In the genomic region with DNA sequence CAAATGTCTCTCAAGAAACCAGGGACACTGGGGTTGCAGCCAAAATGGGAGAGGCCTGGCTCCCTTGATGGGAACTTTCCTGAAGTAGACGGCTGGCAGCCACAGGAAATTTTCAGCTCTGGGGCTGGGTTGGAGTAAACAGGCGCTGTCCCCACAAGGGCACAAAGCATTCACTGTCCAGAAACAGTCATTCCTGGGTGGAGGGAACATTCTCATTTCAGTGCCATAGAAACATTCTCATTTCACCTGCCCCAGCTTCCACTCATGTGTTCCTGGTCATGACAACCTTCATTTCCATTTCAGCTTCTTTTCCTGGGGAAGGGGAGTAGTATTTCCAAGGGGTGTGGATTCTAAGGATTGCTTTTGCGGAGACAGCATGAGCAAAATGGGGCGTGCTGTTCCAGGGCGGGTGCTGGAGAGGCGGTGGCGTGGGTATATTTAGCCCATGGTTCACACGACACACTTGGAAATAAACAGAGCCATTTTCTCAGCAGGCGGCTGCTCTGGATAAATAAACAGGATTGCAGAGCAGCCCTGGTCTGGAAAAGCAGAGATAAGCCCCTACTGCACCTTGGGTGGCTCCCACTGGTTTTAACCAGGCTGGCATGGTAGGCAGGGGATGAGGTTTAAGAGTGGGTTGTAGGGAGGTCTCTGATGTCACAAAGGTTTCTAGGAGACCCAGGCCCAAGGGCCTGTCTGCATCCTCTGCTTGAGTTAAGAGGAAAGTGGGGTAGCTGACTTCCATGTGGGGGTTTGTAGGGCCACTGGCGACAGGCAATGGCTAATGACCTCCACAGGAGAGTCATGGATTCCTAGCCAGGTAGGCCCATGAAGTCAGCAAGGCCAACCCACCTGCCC, we compare ENCODE assay signal across 2 cellular contexts.
TF ChIP-seq lines count a peak whose summit lies in the region.

No MANE protein-coding gene starts in this region.

TF ChIP-seq in GM23338, 12 proteins besides CTCF, POLR2A, EP300 and RAD21:
- TF ChIP-seq ZNF331 (CRISPR knock-in tag; IDR thresholded peaks at IDR 0.05; ENCODE audit: low read depth) = no peak

TF ChIP-seq in SK-N-SH, 30 proteins besides CTCF, POLR2A, EP300 and RAD21:
- TF ChIP-seq FOXM1 (IDR thresholded peaks at IDR 0.05; ENCODE audit: low read depth) (no peak), FOSL2 (IDR thresholded peaks at IDR 0.05; ENCODE audit: borderline replicate concordance, low read depth) (no peak), GABPA (IDR thresholded peaks at IDR 0.05; ENCODE audit: low read depth) (no peak), TEAD4 (IDR thresholded peaks at IDR 0.05; ENCODE audit: borderline replicate concordance, insufficient read depth) (no peak), POLR2AphosphoS5 (IDR thresholded peaks at IDR 0.05; ENCODE audit: low read depth, low read length) (no peak)
- TF ChIP-seq, protein P1, sequence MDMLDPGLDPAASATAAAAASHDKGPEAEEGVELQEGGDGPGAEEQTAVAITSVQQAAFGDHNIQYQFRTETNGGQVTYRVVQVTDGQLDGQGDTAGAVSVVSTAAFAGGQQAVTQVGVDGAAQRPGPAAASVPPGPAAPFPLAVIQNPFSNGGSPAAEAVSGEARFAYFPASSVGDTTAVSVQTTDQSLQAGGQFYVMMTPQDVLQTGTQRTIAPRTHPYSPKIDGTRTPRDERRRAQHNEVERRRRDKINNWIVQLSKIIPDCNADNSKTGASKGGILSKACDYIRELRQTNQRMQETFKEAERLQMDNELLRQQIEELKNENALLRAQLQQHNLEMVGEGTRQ (IDR thresholded peaks at IDR 0.05; ENCODE audit: borderline replicate concordance, low read depth, low read length) = no peak
- TF ChIP-seq, protein P2, sequence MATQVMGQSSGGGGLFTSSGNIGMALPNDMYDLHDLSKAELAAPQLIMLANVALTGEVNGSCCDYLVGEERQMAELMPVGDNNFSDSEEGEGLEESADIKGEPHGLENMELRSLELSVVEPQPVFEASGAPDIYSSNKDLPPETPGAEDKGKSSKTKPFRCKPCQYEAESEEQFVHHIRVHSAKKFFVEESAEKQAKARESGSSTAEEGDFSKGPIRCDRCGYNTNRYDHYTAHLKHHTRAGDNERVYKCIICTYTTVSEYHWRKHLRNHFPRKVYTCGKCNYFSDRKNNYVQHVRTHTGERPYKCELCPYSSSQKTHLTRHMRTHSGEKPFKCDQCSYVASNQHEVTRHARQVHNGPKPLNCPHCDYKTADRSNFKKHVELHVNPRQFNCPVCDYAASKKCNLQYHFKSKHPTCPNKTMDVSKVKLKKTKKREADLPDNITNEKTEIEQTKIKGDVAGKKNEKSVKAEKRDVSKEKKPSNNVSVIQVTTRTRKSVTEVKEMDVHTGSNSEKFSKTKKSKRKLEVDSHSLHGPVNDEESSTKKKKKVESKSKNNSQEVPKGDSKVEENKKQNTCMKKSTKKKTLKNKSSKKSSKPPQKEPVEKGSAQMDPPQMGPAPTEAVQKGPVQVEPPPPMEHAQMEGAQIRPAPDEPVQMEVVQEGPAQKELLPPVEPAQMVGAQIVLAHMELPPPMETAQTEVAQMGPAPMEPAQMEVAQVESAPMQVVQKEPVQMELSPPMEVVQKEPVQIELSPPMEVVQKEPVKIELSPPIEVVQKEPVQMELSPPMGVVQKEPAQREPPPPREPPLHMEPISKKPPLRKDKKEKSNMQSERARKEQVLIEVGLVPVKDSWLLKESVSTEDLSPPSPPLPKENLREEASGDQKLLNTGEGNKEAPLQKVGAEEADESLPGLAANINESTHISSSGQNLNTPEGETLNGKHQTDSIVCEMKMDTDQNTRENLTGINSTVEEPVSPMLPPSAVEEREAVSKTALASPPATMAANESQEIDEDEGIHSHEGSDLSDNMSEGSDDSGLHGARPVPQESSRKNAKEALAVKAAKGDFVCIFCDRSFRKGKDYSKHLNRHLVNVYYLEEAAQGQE (IDR thresholded peaks at IDR 0.05; ENCODE audit: low read depth, low read length) = no peak
TF ChIP-seq in SK-N-SH: peak in this region for 0.
